13 cellular contexts compared by ENCODE assay signal in genomic region chr2:11481789-11482472, GRCh38. TPM values are rescaled to one million over a fixed set of nuclear protein-coding genes. Genes with fewer than 3 reads are reported as not detected.
DNase-seq lines count a peak whose midpoint lies in the region; TF ChIP-seq lines count a peak whose summit lies in the region.
"Had no signal": no experiment of that assay in that cellular context is flagged by ENCODE, and none has a peak within 500 bp of the region (broad histone marks: within the 10 kb centered on the region; RNA-seq: fewer than 3 reads in every experiment).

No MANE protein-coding gene starts in this region.

- WGBS in mesodermal cell (ENCODE audit: insufficient coverage in 2 of 2), 2 experiments: 16 to 23% methylated on average over 45 to 52 of the region's 61 CpGs
- WGBS in stomach, 5 donors: 40 to 87% (median 43%) methylated on average over 21 to 61 of the region's 61 CpGs

- no peak for TF ChIP-seq EP300 in stomach (IDR thresholded peaks at IDR 0.05)

- H3K9me3 ChIP-seq in SK-N-MC (ENCODE audit: low read depth, low read length) (no peaks in the 10 kb centered on the region), mesodermal cell (ENCODE audit: control insufficient read depth, low read length) (no peaks in the 10 kb centered on the region), stomach (no peaks in the 10 kb centered on the region)

- no peak for TF ChIP-seq POLR2A in stomach (IDR thresholded peaks at IDR 0.05)

- H3K36me3 ChIP-seq in SK-N-MC (ENCODE audit: insufficient read depth, low read length) (no peaks in the 10 kb centered on the region), mesodermal cell (ENCODE audit: control insufficient read depth, insufficient read depth, low read length) (peaks cover 9% of the 10 kb centered on the region), stomach (no peaks in the 10 kb centered on the region), brain microvascular endothelial cell (replicated peaks) (no peaks in the 10 kb centered on the region)

- H3K36me3 Mint-ChIP-seq in endothelial cell (ENCODE audit: low read depth, unreplicated experiment): peaks cover 7% of the 10 kb centered on the region
- H3K36me3 Mint-ChIP-seq: activated naive CD4-positive, alpha-beta T cell treated with anti-CD3 and anti-CD28 coated beads, Interleukin-2, amount 10 ng/mL, durations not matched to agents 7 days and 5 days; IgD-negative memory B cell had no signal

- peaks cover 14% of the 10 kb centered on the region for H3K27me3 Mint-ChIP-seq in endothelial cell (ENCODE audit: unreplicated experiment)

- TF ChIP-seq CTCF in endothelial cell (IDR thresholded peaks at IDR 0.05; ENCODE audit: unreplicated experiment) (no peak), stomach (IDR thresholded peaks at IDR 0.05) (no peak), brain microvascular endothelial cell (IDR thresholded peaks at IDR 0.05; ENCODE audit: low read depth, low read length, missing control alignments) (no peak)

- H3K4me1 ChIP-seq in mesodermal cell (ENCODE audit: control insufficient read depth, insufficient read depth, low read length, poor library complexity, severe bottlenecking): peaks cover 6% of the 10 kb centered on the region
- H3K4me1 ChIP-seq in stomach: peaks cover 14 to 21% (median 20%) of the 10 kb centered on the region in 4 donors

- H3K4me3 Mint-ChIP-seq in endothelial cell (ENCODE audit: unreplicated experiment): peak overlapping the region; percentile 77
- H3K4me3 Mint-ChIP-seq: activated naive CD4-positive, alpha-beta T cell treated with anti-CD3 and anti-CD28 coated beads, Interleukin-2, amount 10 ng/mL, durations not matched to agents 7 days and 5 days had no signal

- in situ Hi-C loops in brain microvascular endothelial cell (cut with HindIII; ENCODE audit: low pct_ligation_motif_present, low sequenced_read_pairs): no loop called here

- H3K27me3 ChIP-seq in stomach (peaks cover 0 to 60% (median 30%) of the 10 kb centered on the region in 3 donors), brain microvascular endothelial cell (replicated peaks) (peaks cover 39% of the 10 kb centered on the region)

- peak overlapping the region; percentile 16 for H3K9ac ChIP-seq in SK-N-MC (ENCODE audit: insufficient read length)

- intact Hi-C loops in stomach (cut with DNase I; ENCODE audit: low total_unique reads): loop anchor here (5.0 kb wide), 1 partner anchor 105 kb away; no protein-coding TSS in a partner anchor

- no peaks in the 10 kb centered on the region for H3K9me3 Mint-ChIP-seq in endothelial cell (ENCODE audit: unreplicated experiment)
- H3K9me3 Mint-ChIP-seq: activated naive CD4-positive, alpha-beta T cell treated with anti-CD3 and anti-CD28 coated beads, Interleukin-2, amount 10 ng/mL, durations not matched to agents 7 days and 5 days; IgD-negative memory B cell had no signal

- peak overlapping the region; percentile 96 for H3K27ac ChIP-seq in SK-N-MC
- H3K27ac ChIP-seq in mesodermal cell (ENCODE audit: low read depth, low read length, severe bottlenecking): no peak overlapping the region
- peak overlapping the region in 4 of 5 donors; percentile 9 to 71 (median 52) for H3K27ac ChIP-seq in stomach
- no peak overlapping the region for H3K27ac ChIP-seq in brain microvascular endothelial cell

- H3K27ac Mint-ChIP-seq in endothelial cell (ENCODE audit: unreplicated experiment): no peak overlapping the region
- H3K27ac Mint-ChIP-seq: activated naive CD4-positive, alpha-beta T cell treated with anti-CD3 and anti-CD28 coated beads, Interleukin-2, amount 10 ng/mL, durations not matched to agents 7 days and 5 days; IgD-negative memory B cell had no signal

- no peak overlapping the region for H3K4me3 ChIP-seq in SK-N-MC
- H3K4me3 ChIP-seq in mesodermal cell (ENCODE audit: extremely low read depth, insufficient read depth, low read length, poor library complexity, severe bottlenecking): peak overlapping the region; percentile 72
- peak overlapping the region; percentile 55 to 65 (median 60) for H3K4me3 ChIP-seq in stomach
- no peak overlapping the region for H3K4me3 ChIP-seq in brain microvascular endothelial cell (ENCODE audit: low read depth, low read length)

- DNase-seq in SK-N-MC (ENCODE audit: low read depth, low spot score) (no peak), endothelial cell (ENCODE audit: low spot score) (no peak), stomach (no peak), NCI-H146 treated with DMSO at 0.1 percent for 48 hours (lab: John Stamatoyannopoulos, UW; ENCODE audit: unreplicated experiment) (no peak), brain microvascular endothelial cell (no peak), DMS153 treated with DMSO at 0.1 percent for 48 hours (lab: John Stamatoyannopoulos, UW; ENCODE audit: unreplicated experiment) (no peak)
- DNase-seq: activated CD8-positive, alpha-beta memory T cell treated with anti-CD3 and anti-CD28 coated beads for 24 hours; activated naive CD4-positive, alpha-beta T cell treated with anti-CD3 and anti-CD28 coated beads, Interleukin-2, amount 10 ng/mL, durations not matched to agents 7 days and 5 days; NCI-H146; SHP77 treated with DMSO at 0.1 percent for 48 hours; stimulated activated CD4-positive, alpha-beta T cell treated with anti-CD3 and anti-CD28 coated beads, Interleukin-4, amount 100 ng/mL, for 4 hours had no signal

- peaks cover 12% of the 10 kb centered on the region for H3K4me1 Mint-ChIP-seq in endothelial cell (ENCODE audit: unreplicated experiment)

RNA-seq across cellular contexts. Expression of gene E2F6, which starts 16.0 kb away (rescaled TPM):
- total RNA-seq in endothelial cell (ENCODE audit: unreplicated experiment) (20.4 TPM), stomach (10 to 100 TPM in 4 of 5 donors, under 1 TPM in 1; 0.58 to 32.1 (median 13.8) TPM)
- 23.3 TPM for polyA plus RNA-seq in mesodermal cell (2013, experiment 1 of 2)
- 22.7 TPM for polyA plus RNA-seq in mesodermal cell (2013, experiment 2 of 2)
- polyA plus RNA-seq in stomach: 1 to 10 TPM; 5.6 to 7.5 (median 6.9) TPM

RNA-seq across cellular contexts. Expression of gene GREB1, which starts 51.9 kb away (rescaled TPM):
- 35.9 TPM for total RNA-seq in endothelial cell (ENCODE audit: unreplicated experiment)
- polyA plus RNA-seq in mesodermal cell (2013, experiment 1 of 2): 19.7 TPM
- polyA plus RNA-seq in mesodermal cell (2013, experiment 2 of 2): 15.9 TPM
- total RNA-seq in stomach: 10 to 100 TPM in 3 of 5 donors, 1 to 10 TPM in 2; 1.3 to 37.9 (median 11.0) TPM
- polyA plus RNA-seq in stomach: 1 to 10 TPM in 2 of 3 donors, under 1 TPM in 1; 0.88 to 2.4 (median 1.5) TPM
- polyA plus RNA-seq: IgD-negative memory B cell had no signal

Comparison
In these comparisons a context has a peak if more than half of its experiments do, and no peak if none do; other contexts are left out.
1. H3K27ac ChIP-seq: peak in SK-N-MC (single experiment) and stomach (4 of 5); none in mesodermal cell (single experiment) and brain microvascular endothelial cell (single experiment).
2. H3K4me3 ChIP-seq: peak in mesodermal cell (single experiment) and stomach (4 of 4); none in SK-N-MC (single experiment) and brain microvascular endothelial cell (single experiment).